18 cellular contexts compared by ENCODE assay signal in genomic region chr2:12709207-12709522, GRCh38. TPM values are rescaled to one million over a fixed set of nuclear protein-coding genes. Genes with fewer than 3 reads are reported as not detected.
DNase-seq lines count a peak whose midpoint lies in the region; ATAC-seq and TF ChIP-seq lines count a peak whose summit lies in the region.
"Had no signal": no experiment of that assay in that cellular context is flagged by ENCODE, and none has a peak within 500 bp of the region (broad histone marks: within the 10 kb centered on the region; RNA-seq: fewer than 3 reads in every experiment).

No MANE protein-coding gene starts in this region.

- no peak for DNase-seq in activated T-cell treated with anti-CD3 and anti-CD28 coated beads, Interleukin-2, amount 50 U/mL, for 72 hours
- no peak for DNase-seq in activated T-cell treated with anti-CD3 and anti-CD28 coated beads for 4 hours
- DNase-seq in renal cortical epithelial cell (ENCODE audit: low read depth), result peak; percentile 45
- no peak for DNase-seq in NCI-H345 treated with DMSO at 0.1 percent for 48 hours (lab: John Stamatoyannopoulos, UW; ENCODE audit: unreplicated experiment)
- no peak for DNase-seq in SK-N-SH
- DNase-seq: activated CD4-positive, CD25-positive, alpha-beta regulatory T cell treated with anti-CD3 and anti-CD28 coated beads, Interleukin-2, amount 50 U/mL, for 72 hours; left ventricle myocardium superior; NCI-H1048; pancreas; stimulated activated CD4-positive, alpha-beta T cell treated with anti-CD3 and anti-CD28 coated beads, Interleukin-4, amount 100 ng/mL, for 1 hour had no signal

- H3K79me2 ChIP-seq in SK-N-SH (ENCODE audit: insufficient read depth), result no peaks in the 10 kb centered on the region

- H3K9me3 ChIP-seq in KOPT-K1 (ENCODE audit: insufficient read depth, low read length, poor library complexity, severe bottlenecking) (peaks cover 15% of the 10 kb centered on the region), SK-N-SH (no peaks in the 10 kb centered on the region)
- H3K9me3 ChIP-seq: gastroesophageal sphincter, pancreas had no signal

- H3K36me3 ChIP-seq in KOPT-K1 (ENCODE audit: insufficient read depth, low read length) (no peaks in the 10 kb centered on the region), SK-N-SH (replicated peaks in 1 of 2; ENCODE audit: control insufficient read depth in 1 of 2, insufficient read depth in 2 of 2, low read length in 1 of 2) (no peaks in the 10 kb centered on the region)
- H3K36me3 ChIP-seq: gastroesophageal sphincter, pancreas had no signal

- H3K9me2 ChIP-seq in SK-N-SH, result no peaks in the 10 kb centered on the region

- no peak overlapping the region for H3K4me2 ChIP-seq in SK-N-SH

- peaks cover 47% of the 10 kb centered on the region for H3K4me1 Mint-ChIP-seq in activated T-cell treated with anti-CD3 and anti-CD28 coated beads, Interleukin-2, amount 50 U/mL, for 72 hours (ENCODE audit: low read depth)
- peaks cover 48% of the 10 kb centered on the region for H3K4me1 Mint-ChIP-seq in activated T-helper 17 cell treated with anti-CD3 and anti-CD28 coated beads, Interleukin-2, amount 50 U/mL, for 72 hours

- H3K27ac Mint-ChIP-seq in activated T-cell treated with anti-CD3 and anti-CD28 coated beads, Interleukin-2, amount 50 U/mL, for 72 hours, result no peak overlapping the region
- H3K27ac Mint-ChIP-seq in activated T-helper 17 cell treated with anti-CD3 and anti-CD28 coated beads, Interleukin-2, amount 50 U/mL, for 72 hours, result no peak overlapping the region
- H3K27ac Mint-ChIP-seq: activated T-helper 2 cell treated with anti-CD3 and anti-CD28 coated beads, Interferon-gamma antibody, Interleukin-2, Interleukin-4, amounts not matched to agents 10 μg/mL and 5 μg/mL and 100 μg/mL, durations not matched to agents 14 hours and 24 hours and 36 hours had no signal

- H4K20me1 ChIP-seq in SK-N-SH (ENCODE audit: insufficient read depth), result no peaks in the 10 kb centered on the region

- H3K4me3 ChIP-seq in SK-N-SH (ENCODE audit: low read depth in 2 of 2, low read length in 1 of 2), result no peak overlapping the region
- H3K4me3 ChIP-seq: coronary artery, gastroesophageal sphincter, pancreas had no signal

- H3K27me3 ChIP-seq in SK-N-SH (ENCODE audit: insufficient read depth), result no peaks in the 10 kb centered on the region
- H3K27me3 ChIP-seq: gastroesophageal sphincter, pancreas had no signal

- ATAC-seq in activated T-cell treated with anti-CD3 and anti-CD28 coated beads, Interleukin-2, amount 50 U/mL, for 72 hours (replicated peaks in 1 of 2), result peak; percentile 50 to 82
- peak; percentile 73 for ATAC-seq in activated T-helper 17 cell treated with anti-CD3 and anti-CD28 coated beads, Interleukin-2, amount 50 U/mL, for 72 hours (replicated peaks)
- ATAC-seq in HG03097 (IDR thresholded peaks at IDR 0.05; ENCODE audit: low FRiP score, unreplicated experiment), result no peak
- ATAC-seq: gastroesophageal sphincter, left ventricle myocardium superior had no signal

- no peak overlapping the region for H3K9ac ChIP-seq in SK-N-SH

- peak overlapping the region; percentile 66 for H3K27ac ChIP-seq in KOPT-K1 (ENCODE audit: low read depth, low read length, poor library complexity, severe bottlenecking)
- no peak overlapping the region for H3K27ac ChIP-seq in SK-N-SH (ENCODE audit: low read depth in 2 of 2, low read length in 1 of 2)
- H3K27ac ChIP-seq: coronary artery, epithelial cell of prostate, gastroesophageal sphincter had no signal

- no peak for TF ChIP-seq RAD21 in SK-N-SH (IDR thresholded peaks at IDR 0.05; ENCODE audit: low read length)

- H3K9me3 Mint-ChIP-seq in activated T-cell treated with anti-CD3 and anti-CD28 coated beads, Interleukin-2, amount 50 U/mL, for 72 hours, result peaks cover 0 to 4% of the 10 kb centered on the region in 2 donors
- no peaks in the 10 kb centered on the region for H3K9me3 Mint-ChIP-seq in activated T-helper 17 cell treated with anti-CD3 and anti-CD28 coated beads, Interleukin-2, amount 50 U/mL, for 72 hours

- POLR2A ChIA-PET in SK-N-SH (lab: Yijun Ruan, JAX), result no interaction called here

- peaks cover 0 to 12% of the 10 kb centered on the region in 2 experiments; a peak in 2 of 4 replicates for H3K4me1 ChIP-seq in SK-N-SH (ENCODE audit: control insufficient read depth in 1 of 2, insufficient read depth in 2 of 2, low read depth in 1 of 2, low read length in 1 of 2)

- H3K27me3 Mint-ChIP-seq in activated T-cell treated with anti-CD3 and anti-CD28 coated beads, Interleukin-2, amount 50 U/mL, for 72 hours (ENCODE audit: low read depth), result peaks cover 7% of the 10 kb centered on the region
- no peaks in the 10 kb centered on the region for H3K27me3 Mint-ChIP-seq in activated T-helper 17 cell treated with anti-CD3 and anti-CD28 coated beads, Interleukin-2, amount 50 U/mL, for 72 hours
- H3K27me3 Mint-ChIP-seq: IgD-negative memory B cell had no signal

- TF ChIP-seq EP300 in SK-N-SH (IDR thresholded peaks at IDR 0.05; ENCODE audit: borderline replicate concordance in 1 of 2, low read depth in 1 of 2, low read length in 1 of 2), result no peak

- no peak overlapping the region for H2AFZ ChIP-seq in SK-N-SH (ENCODE audit: low read depth)

- TF ChIP-seq CTCF in SK-N-SH (IDR thresholded peaks at IDR 0.05), result no peak

- CTCF ChIA-PET in SK-N-SH (lab: Yijun Ruan, JAX), result interaction anchor here (0.7 to 3.0 kb wide), 3 partner anchors 7 to 222 kb away, joined by 3 to 19 read pairs (median 3); partner anchors contain the start of gene TRIB2

- H3F3A ChIP-seq in SK-N-SH (replicated peaks; ENCODE audit: insufficient read depth), result peaks cover 3% of the 10 kb centered on the region

- H3K4me3 Mint-ChIP-seq in activated T-cell treated with anti-CD3 and anti-CD28 coated beads, Interleukin-2, amount 50 U/mL, for 72 hours, result peak overlapping the region in 1 of 2 donors; percentile 17
- peak overlapping the region; percentile 37 for H3K4me3 Mint-ChIP-seq in activated T-helper 17 cell treated with anti-CD3 and anti-CD28 coated beads, Interleukin-2, amount 50 U/mL, for 72 hours

- H3K36me3 Mint-ChIP-seq in activated T-cell treated with anti-CD3 and anti-CD28 coated beads, Interleukin-2, amount 50 U/mL, for 72 hours (ENCODE audit: insufficient read depth in 2 of 2), result peaks cover 0 to 2% of the 10 kb centered on the region in 2 donors
- H3K36me3 Mint-ChIP-seq in activated T-helper 17 cell treated with anti-CD3 and anti-CD28 coated beads, Interleukin-2, amount 50 U/mL, for 72 hours (ENCODE audit: low read depth), result no peaks in the 10 kb centered on the region

TF ChIP-seq in SK-N-SH, 30 proteins besides CTCF, POLR2A, EP300 and RAD21:
- TF ChIP-seq YY1 (IDR thresholded peaks at IDR 0.05; ENCODE audit: low read depth) (no peak), TAF1 (IDR thresholded peaks at IDR 0.05; ENCODE audit: borderline replicate concordance, low read depth, low read length) (no peak), MXI1 (IDR thresholded peaks at IDR 0.05; ENCODE audit: low read depth, low read length) (no peak), JUND (IDR thresholded peaks at IDR 0.05) (no peak), ELF1 (IDR thresholded peaks at IDR 0.05) (no peak), RFX5 (IDR thresholded peaks at IDR 0.05; ENCODE audit: low read length) (no peak), FOSL2 (IDR thresholded peaks at IDR 0.05; ENCODE audit: borderline replicate concordance, low read depth) (no peak), GABPA (IDR thresholded peaks at IDR 0.05; ENCODE audit: low read depth) (no peak), RXRA (IDR thresholded peaks at IDR 0.05; ENCODE audit: borderline replicate concordance, low read depth) (no peak)
- TF ChIP-seq, protein P1, sequence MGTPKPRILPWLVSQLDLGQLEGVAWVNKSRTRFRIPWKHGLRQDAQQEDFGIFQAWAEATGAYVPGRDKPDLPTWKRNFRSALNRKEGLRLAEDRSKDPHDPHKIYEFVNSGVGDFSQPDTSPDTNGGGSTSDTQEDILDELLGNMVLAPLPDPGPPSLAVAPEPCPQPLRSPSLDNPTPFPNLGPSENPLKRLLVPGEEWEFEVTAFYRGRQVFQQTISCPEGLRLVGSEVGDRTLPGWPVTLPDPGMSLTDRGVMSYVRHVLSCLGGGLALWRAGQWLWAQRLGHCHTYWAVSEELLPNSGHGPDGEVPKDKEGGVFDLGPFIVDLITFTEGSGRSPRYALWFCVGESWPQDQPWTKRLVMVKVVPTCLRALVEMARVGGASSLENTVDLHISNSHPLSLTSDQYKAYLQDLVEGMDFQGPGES (IDR thresholded peaks at IDR 0.05; ENCODE audit: low read depth, low read length), result no peak
- TF ChIP-seq, protein P2, sequence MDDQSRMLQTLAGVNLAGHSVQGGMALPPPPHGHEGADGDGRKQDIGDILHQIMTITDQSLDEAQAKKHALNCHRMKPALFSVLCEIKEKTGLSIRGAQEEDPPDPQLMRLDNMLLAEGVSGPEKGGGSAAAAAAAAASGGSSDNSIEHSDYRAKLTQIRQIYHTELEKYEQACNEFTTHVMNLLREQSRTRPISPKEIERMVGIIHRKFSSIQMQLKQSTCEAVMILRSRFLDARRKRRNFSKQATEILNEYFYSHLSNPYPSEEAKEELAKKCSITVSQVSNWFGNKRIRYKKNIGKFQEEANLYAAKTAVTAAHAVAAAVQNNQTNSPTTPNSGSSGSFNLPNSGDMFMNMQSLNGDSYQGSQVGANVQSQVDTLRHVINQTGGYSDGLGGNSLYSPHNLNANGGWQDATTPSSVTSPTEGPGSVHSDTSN (IDR thresholded peaks at IDR 0.05), result no peak
- TF ChIP-seq, protein P3, sequence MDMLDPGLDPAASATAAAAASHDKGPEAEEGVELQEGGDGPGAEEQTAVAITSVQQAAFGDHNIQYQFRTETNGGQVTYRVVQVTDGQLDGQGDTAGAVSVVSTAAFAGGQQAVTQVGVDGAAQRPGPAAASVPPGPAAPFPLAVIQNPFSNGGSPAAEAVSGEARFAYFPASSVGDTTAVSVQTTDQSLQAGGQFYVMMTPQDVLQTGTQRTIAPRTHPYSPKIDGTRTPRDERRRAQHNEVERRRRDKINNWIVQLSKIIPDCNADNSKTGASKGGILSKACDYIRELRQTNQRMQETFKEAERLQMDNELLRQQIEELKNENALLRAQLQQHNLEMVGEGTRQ (IDR thresholded peaks at IDR 0.05; ENCODE audit: borderline replicate concordance, low read depth, low read length), result no peak

RNA-seq across cellular contexts. Expression of gene TRIB2, which starts 7.6 kb away (rescaled TPM):
- total RNA-seq in activated T-cell treated with anti-CD3 and anti-CD28 coated beads, Interleukin-2, amount 50 U/mL, for 72 hours, result 1 to 10 TPM; 2.4 to 4.1 TPM
- 10 to 100 TPM; 17.3 to 17.4 TPM for total RNA-seq in activated T-helper 17 cell treated with anti-CD3 and anti-CD28 coated beads, Interleukin-2, amount 50 U/mL, for 72 hours
- 6.8 and 9.9 TPM in 2 replicates for total RNA-seq in renal cortical epithelial cell
- 21.0 and 27.5 TPM in 2 replicates for polyA plus RNA-seq in SK-N-SH (2012; rRNA removed)
- polyA plus RNA-seq in SK-N-SH (2012; cell fraction: cytosol; rRNA removed), result 23.5 and 23.8 TPM in 2 replicates
- 56.4 and 71.7 TPM in 2 replicates for polyA plus RNA-seq in SK-N-SH (2012; cell fraction: nucleus; rRNA removed)
